Comparison of ENCODE assay signal across 1 cellular context in the genomic region with DNA sequence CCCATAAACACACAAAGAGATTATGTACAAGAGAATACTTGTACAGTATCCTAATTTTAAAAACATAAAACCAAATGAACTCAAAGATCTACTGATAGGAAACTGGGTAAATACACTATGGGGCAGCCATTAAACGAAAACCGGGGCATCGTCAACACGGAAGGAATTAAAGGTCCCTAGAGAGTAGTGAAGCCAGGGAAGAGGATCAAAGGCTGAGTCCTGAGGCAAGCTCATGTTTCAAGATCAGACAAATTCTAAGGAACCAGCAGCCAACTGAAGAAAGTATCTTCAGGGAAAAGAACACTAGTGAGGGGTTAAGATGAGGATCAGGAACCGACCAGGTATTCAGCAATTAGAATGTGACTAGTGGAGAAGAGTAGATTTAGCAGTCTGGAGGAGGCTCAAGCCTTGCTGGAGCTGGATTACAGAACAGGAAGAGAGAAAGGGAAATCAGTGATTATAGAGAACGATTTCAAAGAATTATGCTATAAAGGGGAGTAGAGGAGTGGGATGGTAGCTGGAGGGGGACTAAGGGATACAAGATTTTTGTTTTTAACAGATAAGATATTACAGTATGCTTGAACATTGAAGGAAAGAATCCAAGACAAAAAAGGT.
TF ChIP-seq lines count a peak whose summit lies in the region.

No MANE protein-coding gene starts in this region.

TF ChIP-seq in A549, 52 proteins besides CTCF, POLR2A, EP300 and RAD21 (continued from another document):
- TF ChIP-seq, protein P1, sequence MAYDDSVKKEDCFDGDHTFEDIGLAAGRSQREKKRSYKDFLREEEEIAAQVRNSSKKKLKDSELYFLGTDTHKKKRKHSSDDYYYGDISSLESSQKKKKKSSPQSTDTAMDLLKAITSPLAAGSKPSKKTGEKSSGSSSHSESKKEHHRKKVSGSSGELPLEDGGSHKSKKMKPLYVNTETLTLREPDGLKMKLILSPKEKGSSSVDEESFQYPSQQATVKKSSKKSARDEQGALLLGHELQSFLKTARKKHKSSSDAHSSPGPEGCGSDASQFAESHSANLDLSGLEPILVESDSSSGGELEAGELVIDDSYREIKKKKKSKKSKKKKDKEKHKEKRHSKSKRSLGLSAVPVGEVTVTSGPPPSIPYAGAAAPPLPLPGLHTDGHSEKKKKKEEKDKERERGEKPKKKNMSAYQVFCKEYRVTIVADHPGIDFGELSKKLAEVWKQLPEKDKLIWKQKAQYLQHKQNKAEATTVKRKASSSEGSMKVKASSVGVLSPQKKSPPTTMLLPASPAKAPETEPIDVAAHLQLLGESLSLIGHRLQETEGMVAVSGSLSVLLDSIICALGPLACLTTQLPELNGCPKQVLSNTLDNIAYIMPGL (CRISPR knock-in tag; IDR thresholded peaks at IDR 0.05; ENCODE audit: borderline replicate concordance) = no peak
- TF ChIP-seq EHMT2 (IDR thresholded peaks at IDR 0.05; ENCODE audit: low read depth) (no peak), EHF (CRISPR knock-in tag; IDR thresholded peaks at IDR 0.05) (no peak), ESRRA (IDR thresholded peaks at IDR 0.05; ENCODE audit: borderline replicate concordance, low read length) (no peak), CHD2 (IDR thresholded peaks at IDR 0.05; ENCODE audit: low read length, partially characterized antibody) (no peak), PHF8 (IDR thresholded peaks at IDR 0.05; ENCODE audit: borderline replicate concordance, low read depth) (no peak), RNF2 (IDR thresholded peaks at IDR 0.05; ENCODE audit: borderline replicate concordance, low read depth) (no peak), NFE2L2 (conservative IDR thresholded peaks at IDR 0.05; ENCODE audit: low read length) (no peak), POLR2AphosphoS2 (conservative IDR thresholded peaks at IDR 0.05; ENCODE audit: low read length) (no peak), HOXB13 (CRISPR knock-in tag; IDR thresholded peaks at IDR 0.05; ENCODE audit: low read depth) (no peak), CBX8 (IDR thresholded peaks at IDR 0.05) (no peak)
- TF ChIP-seq, protein P2, sequence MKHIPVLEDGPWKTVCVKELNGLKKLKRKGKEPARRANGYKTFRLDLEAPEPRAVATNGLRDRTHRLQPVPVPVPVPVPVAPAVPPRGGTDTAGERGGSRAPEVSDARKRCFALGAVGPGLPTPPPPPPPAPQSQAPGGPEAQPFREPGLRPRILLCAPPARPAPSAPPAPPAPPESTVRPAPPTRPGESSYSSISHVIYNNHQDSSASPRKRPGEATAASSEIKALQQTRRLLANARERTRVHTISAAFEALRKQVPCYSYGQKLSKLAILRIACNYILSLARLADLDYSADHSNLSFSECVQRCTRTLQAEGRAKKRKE (CRISPR knock-in tag; IDR thresholded peaks at IDR 0.05; ENCODE audit: low read depth) = no peak
